Comparison of ENCODE assay signal across 8 cellular contexts in the genomic region with DNA sequence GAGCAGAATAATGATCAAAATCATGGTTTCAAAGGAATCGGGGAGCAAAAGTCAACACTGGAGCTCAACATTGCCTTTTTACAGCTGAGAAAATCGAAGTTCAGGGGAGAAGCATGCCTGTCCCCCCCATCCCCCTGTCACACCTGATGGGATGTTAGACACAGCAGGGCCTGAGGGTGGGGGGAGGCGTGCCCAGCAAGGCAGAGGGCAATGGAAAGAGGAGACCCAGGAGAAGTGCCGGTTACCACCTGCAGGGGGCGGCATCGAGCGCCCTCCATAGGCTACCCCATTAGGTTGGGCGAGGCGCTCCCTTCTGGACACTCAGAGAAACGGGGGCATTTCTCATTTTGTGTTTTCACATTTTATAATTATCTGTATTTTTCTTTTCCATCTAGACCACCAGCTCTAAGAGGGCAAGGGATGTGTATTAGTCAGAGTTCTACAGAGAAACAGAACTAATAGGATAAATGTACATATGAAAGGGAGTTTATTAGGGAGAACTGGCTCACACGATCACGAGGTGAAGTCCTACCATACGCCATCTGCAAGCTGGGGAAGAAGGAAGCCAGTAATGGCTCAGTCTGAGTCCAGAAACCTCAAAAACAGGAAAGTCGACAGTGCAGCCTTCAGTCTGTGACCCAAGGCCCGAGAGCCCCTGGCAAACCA.
DNase-seq lines count a peak whose midpoint lies in the region; ATAC-seq and TF ChIP-seq lines count a peak whose summit lies in the region.

No MANE protein-coding gene starts in this region.

- no peak for TF ChIP-seq POLR2A in testis (IDR thresholded peaks at IDR 0.05)

- no peaks in the 10 kb centered on the region for H3K9me3 Mint-ChIP-seq in activated T-cell treated with anti-CD3 and anti-CD28 coated beads, Interleukin-2, amount 50 U/mL, for 72 hours

- TF ChIP-seq CTCF in DOHH2 (IDR thresholded peaks at IDR 0.05; ENCODE audit: low read depth, low read length, poor library complexity, severe bottlenecking) (peak; percentile 98), kidney epithelial cell (IDR thresholded peaks at IDR 0.05; ENCODE audit: insufficient read depth, low read length, poor library complexity, severe bottlenecking) (peak; percentile 74), testis (IDR thresholded peaks at IDR 0.05) (peak; percentile 47 to 77 (median 63))

- H3K36me3 Mint-ChIP-seq in activated T-cell treated with anti-CD3 and anti-CD28 coated beads, Interleukin-2, amount 50 U/mL, for 72 hours (ENCODE audit: insufficient read depth in 2 of 2) = no peaks in the 10 kb centered on the region

- H3K4me1 Mint-ChIP-seq in activated T-cell treated with anti-CD3 and anti-CD28 coated beads, Interleukin-2, amount 50 U/mL, for 72 hours (ENCODE audit: low read depth) = peaks cover 4% of the 10 kb centered on the region

- peaks cover 19% of the 10 kb centered on the region for H3K27me3 Mint-ChIP-seq in activated T-cell treated with anti-CD3 and anti-CD28 coated beads, Interleukin-2, amount 50 U/mL, for 72 hours (ENCODE audit: low read depth)

- no peaks in the 10 kb centered on the region for H3K9me3 ChIP-seq in DOHH2 (ENCODE audit: control insufficient read depth, insufficient read depth, low read length)
- H3K9me3 ChIP-seq in testis = no peaks in the 10 kb centered on the region

- no peaks in the 10 kb centered on the region for H3K36me3 ChIP-seq in DOHH2 (ENCODE audit: control insufficient read depth, low read length)
- no peaks in the 10 kb centered on the region for H3K36me3 ChIP-seq in kidney epithelial cell (ENCODE audit: control insufficient read depth, insufficient read depth, low read length)
- H3K36me3 ChIP-seq in testis (ENCODE audit: low read depth, missing control alignments) = no peaks in the 10 kb centered on the region

- H3K27me3 ChIP-seq in DOHH2 (ENCODE audit: control insufficient read depth, low read length) = peaks cover 2% of the 10 kb centered on the region; the same call in 1 of the 2 replicates
- no peaks in the 10 kb centered on the region for H3K27me3 ChIP-seq in kidney epithelial cell (ENCODE audit: control insufficient read depth, insufficient read depth, low read length)
- H3K27me3 ChIP-seq in testis = no peaks in the 10 kb centered on the region

- H3K4me3 Mint-ChIP-seq in activated T-cell treated with anti-CD3 and anti-CD28 coated beads, Interleukin-2, amount 50 U/mL, for 72 hours = no peak overlapping the region

- H3K4me1 ChIP-seq in DOHH2 (ENCODE audit: control insufficient read depth, low read length) = no peaks in the 10 kb centered on the region
- no peaks in the 10 kb centered on the region for H3K4me1 ChIP-seq in testis

- no peaks in the 10 kb centered on the region for H3F3A ChIP-seq in DOHH2 (ENCODE audit: control insufficient read depth, insufficient read depth)

- no peaks in the 10 kb centered on the region for H3K79me2 ChIP-seq in DOHH2 (ENCODE audit: control insufficient read depth, low read length)

- no peaks in the 10 kb centered on the region for H4K20me1 ChIP-seq in DOHH2 (ENCODE audit: control insufficient read depth, insufficient read depth, low read depth, low read length)

- H3K27ac ChIP-seq in DOHH2 (ENCODE audit: low read depth, low read length) = no peak overlapping the region
- no peak overlapping the region for H3K27ac ChIP-seq in testis

- intact Hi-C loops in testis (cut with DNase I; ENCODE audit: low total_unique reads) = no loop called here

- H3K27ac Mint-ChIP-seq in activated T-cell treated with anti-CD3 and anti-CD28 coated beads, Interleukin-2, amount 50 U/mL, for 72 hours = no peak overlapping the region

- ATAC-seq in HG03097 (IDR thresholded peaks at IDR 0.05; ENCODE audit: low FRiP score, unreplicated experiment) = peak; percentile 97
- ATAC-seq in activated T-cell treated with anti-CD3 and anti-CD28 coated beads, Interleukin-2, amount 50 U/mL, for 72 hours (replicated peaks in 1 of 2) = peak; percentile 89

- no peak overlapping the region for H3K4me2 ChIP-seq in DOHH2 (ENCODE audit: low read length)

- DNase-seq in GM19238 (ENCODE audit: insufficient read length, low spot score) (peak; percentile 52), NOMO-1 treated with dmso at 0.1 percent for 144 hours (lab: John Stamatoyannopoulos, UW; ENCODE audit: unreplicated experiment) (peak; percentile 35), kidney epithelial cell (ENCODE audit: low read depth) (no peak), testis (peak; percentile 81), GOT3 (lab: John Stamatoyannopoulos, UW) (no peak)
- DNase-seq in activated T-cell treated with anti-CD3 and anti-CD28 coated beads, Interleukin-2, amount 50 U/mL, for 72 hours = peak; percentile 71 to 79

- H3K9me2 ChIP-seq in DOHH2 (replicated peaks; ENCODE audit: control insufficient read depth, low read length) = no peaks in the 10 kb centered on the region

- H3K4me3 ChIP-seq in DOHH2 (ENCODE audit: low read length) (no peak overlapping the region), kidney epithelial cell (ENCODE audit: low read depth, low read length) (no peak overlapping the region), testis (peak overlapping the region in 1 of 2 donors; percentile 10)

- WGBS in testis, 2 donors = 48 to 49% methylated on average over 15 of the region's 15 CpGs

Comparison
In these comparisons a context has a peak if more than half of its experiments do, and no peak if none do; other contexts are left out.
1. DNase-seq: peak in GM19238 (single experiment), NOMO-1 treated with dmso at 0.1 percent for 144 hours (single experiment), activated T-cell treated with anti-CD3 and anti-CD28 coated beads, Interleukin-2, amount 50 U/mL, for 72 hours (2 of 2) and testis (single experiment); none in kidney epithelial cell (single experiment) and GOT3 (single experiment).
2. Peak in every context shown above with its lines, with median percentiles within 50 percentile points of each other: CTCF ChIP-seq.